2 cellular contexts compared by ENCODE assay signal in genomic region chr12:67323007-67323406, GRCh38.
TF ChIP-seq lines count a peak whose summit lies in the region.

No MANE protein-coding gene starts in this region.

TF ChIP-seq in HCT116, 20 proteins besides CTCF, POLR2A, EP300 and RAD21:
- TF ChIP-seq ELF1 (IDR thresholded peaks at IDR 0.05; ENCODE audit: borderline replicate concordance, low read depth), result no peak
- 0 out of 2 replicates have a peak, but pooled peaks have one; percentile 4 for TF ChIP-seq JUND (IDR thresholded peaks at IDR 0.05)

TF ChIP-seq in K562, 482 proteins besides CTCF, POLR2A, EP300 and RAD21:
- TF ChIP-seq RBM22 (IDR thresholded peaks at IDR 0.05; ENCODE audit: low read depth, low read length, poor library complexity, severe bottlenecking) (peak; percentile 11), ZNF140 (CRISPR knock-in tag; IDR thresholded peaks at IDR 0.05) (no peak), ZNF398 (CRISPR knock-in tag; IDR thresholded peaks at IDR 0.05) (no peak)
TF ChIP-seq in K562: peak in this region for 1.
